2 cellular contexts compared by ENCODE assay signal in genomic region chr1:180603223-180603849, GRCh38.
A peak's percentile ranks its signal among the peaks of the same experiment; 100 is the strongest.
TF ChIP-seq lines count a peak whose summit lies in the region.

No MANE protein-coding gene starts in this region.

TF ChIP-seq in IMR-90, 13 proteins besides CTCF, POLR2A, EP300 and RAD21:
- TF ChIP-seq CEBPB (IDR thresholded peaks at IDR 0.05; ENCODE audit: low read depth, low read length) (no peak), CHD1 (IDR thresholded peaks at IDR 0.05; ENCODE audit: low read depth, low read length) (no peak), FOS (IDR thresholded peaks at IDR 0.05; ENCODE audit: low read depth, low read length) (no peak), MAZ (IDR thresholded peaks at IDR 0.05; ENCODE audit: borderline replicate concordance, low read depth, low read length) (no peak)

TF ChIP-seq in HepG2, 621 proteins besides CTCF, POLR2A, EP300 and RAD21:
- TF ChIP-seq SALL1 (CRISPR knock-in tag; IDR thresholded peaks at IDR 0.05) = 0 out of 2 replicates have a peak, but pooled peaks have one; percentile 10
- no peak for TF ChIP-seq KDM1A (CRISPR knock-in tag; IDR thresholded peaks at IDR 0.05)
- TF ChIP-seq YEATS4 (CRISPR knock-in tag; IDR thresholded peaks at IDR 0.05; ENCODE audit: borderline replicate concordance) = no peak
TF ChIP-seq in HepG2: peak in this region for 1.
